In the genomic region with DNA sequence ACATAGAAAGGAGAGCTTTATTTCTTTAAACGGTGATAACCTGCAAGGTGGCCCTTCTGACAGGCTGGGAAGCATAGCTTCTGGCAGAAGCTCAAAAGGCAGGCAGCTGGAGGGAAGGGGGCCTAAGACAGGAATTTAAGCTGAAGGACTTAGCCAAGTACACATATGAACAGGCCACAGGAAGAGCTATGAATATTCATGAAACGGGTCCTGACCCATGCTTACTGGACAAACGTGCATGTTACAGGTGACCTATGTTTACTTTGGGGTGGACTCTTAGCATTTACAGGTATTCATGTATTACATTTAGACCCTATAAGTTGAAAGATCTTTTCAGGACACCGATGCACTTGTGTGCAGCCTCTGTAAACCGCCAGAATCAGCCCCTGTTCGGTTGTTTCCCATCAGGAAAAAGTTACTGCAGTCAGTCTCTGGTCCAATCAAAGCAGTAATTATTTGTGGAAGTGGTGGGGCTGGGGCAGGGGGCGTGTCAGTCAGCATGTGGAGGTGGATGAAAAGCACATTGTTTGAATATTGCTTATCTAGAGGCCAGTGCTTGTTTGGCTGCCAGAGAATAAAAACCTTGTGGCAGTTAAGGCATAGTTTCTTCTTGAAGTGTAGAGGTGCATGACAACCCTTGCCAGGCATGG, we compare ENCODE assay signal across 2 cellular contexts.
TF ChIP-seq lines count a peak whose summit lies in the region.

No MANE protein-coding gene starts in this region.

TF ChIP-seq in GM12891, 5 proteins besides CTCF, POLR2A, EP300 and RAD21:
- TF ChIP-seq POU2F2 (IDR thresholded peaks at IDR 0.05; ENCODE audit: low read depth, low read length), result peak; percentile 52; the same call in 1 of the 2 replicates
- TF ChIP-seq TAF1 (IDR thresholded peaks at IDR 0.05; ENCODE audit: low read depth, low read length), result no peak

TF ChIP-seq in H1, 55 proteins besides CTCF, POLR2A, EP300 and RAD21:
- TF ChIP-seq SRF (IDR thresholded peaks at IDR 0.05; ENCODE audit: low read depth, low read length), result no peak
